ENCODE assay signal across 8 cellular contexts in the genomic region with DNA sequence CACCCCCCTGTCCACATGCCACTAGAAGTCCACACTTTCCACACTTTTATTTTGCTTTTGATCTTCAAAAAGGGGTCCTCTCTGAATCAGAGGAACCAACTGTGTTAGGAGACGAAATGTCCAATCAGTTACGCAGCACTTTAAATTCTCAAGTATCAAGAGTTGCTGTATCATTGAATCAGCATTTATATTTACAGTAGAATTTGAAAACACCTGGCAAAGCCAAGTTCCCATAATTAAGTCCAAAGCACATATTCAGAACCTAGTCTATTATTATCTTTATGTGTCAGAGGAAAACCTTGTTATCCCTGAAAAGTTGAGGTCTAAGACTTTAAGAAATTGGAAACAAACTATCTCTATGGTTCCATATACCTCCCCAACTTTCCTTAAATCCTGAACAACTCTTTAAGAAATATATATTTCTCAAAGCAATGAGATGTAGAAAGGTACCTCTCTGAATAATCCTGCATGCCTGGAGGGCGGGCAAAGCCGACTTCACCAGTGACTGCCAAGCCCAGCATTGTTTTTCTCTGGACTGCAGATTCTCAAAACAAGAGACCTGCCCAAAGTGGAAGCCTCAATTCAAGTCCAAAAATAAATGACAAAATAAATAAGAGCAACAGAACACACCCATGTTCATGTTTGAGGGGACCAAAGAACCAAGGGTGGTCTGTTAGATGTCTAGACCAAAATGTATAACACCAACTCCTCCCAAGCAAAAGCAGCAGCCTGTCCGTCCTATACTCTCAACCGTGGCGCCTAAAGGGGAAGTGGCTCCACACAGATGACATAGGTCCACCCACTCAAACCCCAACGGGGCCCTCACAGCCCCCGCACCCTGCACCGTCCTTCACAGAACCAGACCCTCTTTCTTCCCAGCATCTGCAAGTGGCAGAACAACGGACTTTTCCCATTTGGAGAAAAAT.
DNase-seq lines count a peak whose midpoint lies in the region; ATAC-seq, FAIRE-seq and TF ChIP-seq lines count a peak whose summit lies in the region.
"Had no signal": no experiment of that assay in that cellular context is flagged by ENCODE, and none has a peak within 500 bp of the region (broad histone marks: within the 10 kb centered on the region; RNA-seq: fewer than 3 reads in every experiment).

No MANE protein-coding gene starts in this region.

- POLR2A ChIA-PET in HepG2 (lab: Yijun Ruan, JAX): no interaction called here

- TF ChIP-seq POLR2A in HepG2 (IDR thresholded peaks at IDR 0.05; ENCODE audit: insufficient read depth in 1 of 2, low read depth in 2 of 2, low read length in 2 of 2): no peak
- TF ChIP-seq POLR2A in thyroid gland (IDR thresholded peaks at IDR 0.05): no peak

- WGBS in HepG2 (ENCODE audit: low lambda C conversion rate): 92% methylated on average over 11 of the region's 11 CpGs
- 43 to 54% methylated on average over 11 of the region's 11 CpGs for WGBS in thyroid gland, 2 donors

- intact Hi-C loops in HepG2 (cut with micrococcal nuclease; ENCODE audit: unreplicated experiment): no loop called here
- intact Hi-C loops in thyroid gland (cut with DNase I): no loop called here

- TF ChIP-seq EP300 in HepG2 (IDR thresholded peaks at IDR 0.05; ENCODE audit: low read depth in 2 of 2, low read length in 2 of 2) (no peak), HepG2 (CRISPR knock-in tag; IDR thresholded peaks at IDR 0.05; ENCODE audit: borderline replicate concordance) (no peak)

- H3K36me3 Mint-ChIP-seq in activated T-cell treated with anti-CD3 and anti-CD28 coated beads, Interleukin-2, amount 50 U/mL, for 4 hours (ENCODE audit: insufficient read depth): peaks cover 9% of the 10 kb centered on the region

- H3K79me2 ChIP-seq in HepG2 (ENCODE audit: insufficient read depth, low read length): peaks cover 93% of the 10 kb centered on the region

- H4K20me1 ChIP-seq in HepG2 (ENCODE audit: insufficient read depth, low read length): peaks cover 26% of the 10 kb centered on the region

- H3K9me3 Mint-ChIP-seq in activated T-cell treated with anti-CD3 and anti-CD28 coated beads, Interleukin-2, amount 50 U/mL, for 4 hours: no peaks in the 10 kb centered on the region

- H3K27ac ChIP-seq in HepG2 (ENCODE audit: extremely low read length, insufficient read depth, low read length): peak overlapping the region; percentile 43
- peak overlapping the region; percentile 82 to 89 (median 85) for H3K27ac ChIP-seq in thyroid gland
- H3K27ac ChIP-seq: VCaP had no signal

- no peak for FAIRE-seq in HepG2 (lab: Jason Lieb, UNC)

- TF ChIP-seq CTCF in HepG2 (CRISPR knock-in tag; IDR thresholded peaks at IDR 0.05) (no peak), thyroid gland (IDR thresholded peaks at IDR 0.05) (no peak)

- H3K4me1 ChIP-seq in HepG2 (ENCODE audit: insufficient read depth, low read length) (peaks cover 91% of the 10 kb centered on the region), thyroid gland (peaks cover 73 to 91% of the 10 kb centered on the region in 2 donors)

- H3K4me2 ChIP-seq in HepG2 (ENCODE audit: low read depth, low read length): no peak overlapping the region

- no TSS peak for BruUV-seq in HepG2 (replicated peaks; lab: Mats Ljungman, UMichigan)

- no peak overlapping the region for H3K9ac ChIP-seq in HepG2 (ENCODE audit: insufficient read depth, low read depth, low read length)

- no peak overlapping the region for H2AFZ ChIP-seq in HepG2 (ENCODE audit: low read length)

- no peak for TF ChIP-seq RAD21 in HepG2 (CRISPR knock-in tag; IDR thresholded peaks at IDR 0.05)

- peaks cover 81% of the 10 kb centered on the region for H3K4me1 Mint-ChIP-seq in activated T-cell treated with anti-CD3 and anti-CD28 coated beads, Interleukin-2, amount 50 U/mL, for 4 hours (ENCODE audit: low read depth)

- no peak overlapping the region for H3K4me3 ChIP-seq in HepG2 (replicated peaks in 1 of 3; ENCODE audit: insufficient read depth in 1 of 3, low read depth in 2 of 3, low read length in 3 of 3)
- H3K4me3 ChIP-seq in thyroid gland (replicated peaks in 1 of 3): no peak overlapping the region

- no peaks in the 10 kb centered on the region for H3K9me3 ChIP-seq in HepG2 (ENCODE audit: low read length)
- H3K9me3 ChIP-seq in thyroid gland: no peaks in the 10 kb centered on the region

- in situ Hi-C loops in HepG2 (cut with HindIII; ENCODE audit: extremely low pct_ligation_motif_present, low pct_unique_long_range_greater_than_20kb): no loop called here

- ATAC-seq in GM18868 (IDR thresholded peaks at IDR 0.05; ENCODE audit: unreplicated experiment) (peak; percentile 58), HG03039 (IDR thresholded peaks at IDR 0.05; ENCODE audit: unreplicated experiment) (peak; percentile 45), HepG2 (no peak)
- peak in 1 of 2 donors; percentile 63 for ATAC-seq in activated T-cell treated with anti-CD3 and anti-CD28 coated beads, Interleukin-2, amount 50 U/mL, for 4 hours

- CTCF ChIA-PET in HepG2 (lab: Yijun Ruan, JAX; ENCODE audit: low intra/inter-chr PET ratio, low total read pairs): no interaction called here

- peak overlapping the region; percentile 41 for H3K4me3 Mint-ChIP-seq in activated T-cell treated with anti-CD3 and anti-CD28 coated beads, Interleukin-2, amount 50 U/mL, for 4 hours

- H3K27me3 ChIP-seq in HepG2 (ENCODE audit: control insufficient read depth in 1 of 2, insufficient read depth in 2 of 2, low read length in 2 of 2) (no peaks in the 10 kb centered on the region), thyroid gland (no peaks in the 10 kb centered on the region)

- peaks cover 6 to 8% of the 10 kb centered on the region in 2 experiments; a peak in 3 of 5 replicates for H3K36me3 ChIP-seq in HepG2 (replicated peaks in 1 of 2; ENCODE audit: control insufficient read depth in 1 of 2, insufficient read depth in 2 of 2, low read length in 2 of 2)
- no peaks in the 10 kb centered on the region for H3K36me3 ChIP-seq in thyroid gland

- no peak for DNase-seq in activated T-cell treated with anti-CD3 and anti-CD28 coated beads, Interleukin-2, amount 50 U/mL, for 4 hours
- DNase-seq in HepG2 (ENCODE audit: low spot score): no peak
- peak; percentile 43 to 61 for DNase-seq in thyroid gland
- DNase-seq in SK-N-DZ (ENCODE audit: low spot score): no peak
- no peak for DNase-seq in central memory CD4-positive, alpha-beta T cell

- H3K27me3 Mint-ChIP-seq in activated T-cell treated with anti-CD3 and anti-CD28 coated beads, Interleukin-2, amount 50 U/mL, for 4 hours (ENCODE audit: low read depth): no peaks in the 10 kb centered on the region

TF ChIP-seq in HepG2, 621 proteins besides CTCF, POLR2A, EP300 and RAD21 (continues in another document):
- TF ChIP-seq ZNF205 (CRISPR knock-in tag; IDR thresholded peaks at IDR 0.05): no peak
- TF ChIP-seq, protein P1, sequence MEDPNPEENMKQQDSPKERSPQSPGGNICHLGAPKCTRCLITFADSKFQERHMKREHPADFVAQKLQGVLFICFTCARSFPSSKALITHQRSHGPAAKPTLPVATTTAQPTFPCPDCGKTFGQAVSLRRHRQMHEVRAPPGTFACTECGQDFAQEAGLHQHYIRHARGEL (CRISPR knock-in tag; IDR thresholded peaks at IDR 0.05): no peak
- TF ChIP-seq RBM39 (IDR thresholded peaks at IDR 0.05; ENCODE audit: low read depth, low read length, poor library complexity, severe bottlenecking): no peak
- TF ChIP-seq, protein P2, sequence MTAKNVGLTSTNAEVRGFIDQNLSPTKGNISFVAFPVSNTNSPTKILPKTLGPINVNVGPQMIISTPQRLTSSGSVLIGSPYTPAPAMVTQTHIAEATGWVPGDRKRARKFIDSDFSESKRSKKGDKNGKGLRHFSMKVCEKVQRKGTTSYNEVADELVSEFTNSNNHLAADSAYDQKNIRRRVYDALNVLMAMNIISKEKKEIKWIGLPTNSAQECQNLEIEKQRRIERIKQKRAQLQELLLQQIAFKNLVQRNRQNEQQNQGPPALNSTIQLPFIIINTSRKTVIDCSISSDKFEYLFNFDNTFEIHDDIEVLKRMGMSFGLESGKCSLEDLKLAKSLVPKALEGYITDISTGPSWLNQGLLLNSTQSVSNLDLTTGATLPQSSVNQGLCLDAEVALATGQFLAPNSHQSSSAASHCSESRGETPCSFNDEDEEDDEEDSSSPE (CRISPR knock-in tag; IDR thresholded peaks at IDR 0.05): no peak
- no peak for TF ChIP-seq YEATS4 (CRISPR knock-in tag; IDR thresholded peaks at IDR 0.05; ENCODE audit: borderline replicate concordance)
- TF ChIP-seq, protein P3, sequence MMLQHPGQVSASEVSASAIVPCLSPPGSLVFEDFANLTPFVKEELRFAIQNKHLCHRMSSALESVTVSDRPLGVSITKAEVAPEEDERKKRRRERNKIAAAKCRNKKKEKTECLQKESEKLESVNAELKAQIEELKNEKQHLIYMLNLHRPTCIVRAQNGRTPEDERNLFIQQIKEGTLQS (CRISPR knock-in tag; IDR thresholded peaks at IDR 0.05): no peak
- no peak for TF ChIP-seq ZNF552 (CRISPR knock-in tag; IDR thresholded peaks at IDR 0.05; ENCODE audit: borderline replicate concordance)
- no peak for TF ChIP-seq ZFP1 (CRISPR knock-in tag; IDR thresholded peaks at IDR 0.05)
- TF ChIP-seq RBM22 (optimal IDR thresholded peaks at IDR 0.05; ENCODE audit: low read length): no peak
- TF ChIP-seq, protein P4, sequence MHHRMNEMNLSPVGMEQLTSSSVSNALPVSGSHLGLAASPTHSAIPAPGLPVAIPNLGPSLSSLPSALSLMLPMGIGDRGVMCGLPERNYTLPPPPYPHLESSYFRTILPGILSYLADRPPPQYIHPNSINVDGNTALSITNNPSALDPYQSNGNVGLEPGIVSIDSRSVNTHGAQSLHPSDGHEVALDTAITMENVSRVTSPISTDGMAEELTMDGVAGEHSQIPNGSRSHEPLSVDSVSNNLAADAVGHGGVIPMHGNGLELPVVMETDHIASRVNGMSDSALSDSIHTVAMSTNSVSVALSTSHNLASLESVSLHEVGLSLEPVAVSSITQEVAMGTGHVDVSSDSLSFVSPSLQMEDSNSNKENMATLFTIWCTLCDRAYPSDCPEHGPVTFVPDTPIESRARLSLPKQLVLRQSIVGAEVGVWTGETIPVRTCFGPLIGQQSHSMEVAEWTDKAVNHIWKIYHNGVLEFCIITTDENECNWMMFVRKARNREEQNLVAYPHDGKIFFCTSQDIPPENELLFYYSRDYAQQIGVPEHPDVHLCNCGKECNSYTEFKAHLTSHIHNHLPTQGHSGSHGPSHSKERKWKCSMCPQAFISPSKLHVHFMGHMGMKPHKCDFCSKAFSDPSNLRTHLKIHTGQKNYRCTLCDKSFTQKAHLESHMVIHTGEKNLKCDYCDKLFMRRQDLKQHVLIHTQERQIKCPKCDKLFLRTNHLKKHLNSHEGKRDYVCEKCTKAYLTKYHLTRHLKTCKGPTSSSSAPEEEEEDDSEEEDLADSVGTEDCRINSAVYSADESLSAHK (CRISPR knock-in tag; IDR thresholded peaks at IDR 0.05; ENCODE audit: borderline replicate concordance): no peak
- no peak for TF ChIP-seq ZNF75D (CRISPR knock-in tag; IDR thresholded peaks at IDR 0.05; ENCODE audit: borderline replicate concordance)
- no peak for TF ChIP-seq TP53 (CRISPR knock-in tag; conservative IDR thresholded peaks at IDR 0.05)
- no peak for TF ChIP-seq HDAC1 (CRISPR knock-in tag; IDR thresholded peaks at IDR 0.05)

Comparison
In these comparisons a context has a peak if more than half of its experiments do, and no peak if none do; other contexts are left out.
1. DNase-seq: peak in thyroid gland (2 of 2); none in activated T-cell treated with anti-CD3 and anti-CD28 coated beads, Interleukin-2, amount 50 U/mL, for 4 hours (single experiment), HepG2 (single experiment), SK-N-DZ (single experiment) and central memory CD4-positive, alpha-beta T cell (single experiment).